ENCODE assay signal across 7 cellular contexts in genomic region chr2:7182525-7182924, GRCh38.
"Had no signal": no experiment of that assay in that cellular context is flagged by ENCODE, and none has a peak within 500 bp of the region (broad histone marks: within the 10 kb centered on the region; RNA-seq: fewer than 3 reads in every experiment).

No MANE protein-coding gene starts in this region.

- DNase-seq: IMR-90, KBM-7, KG1 had no signal

- FAIRE-seq: HepG2, HTR-8/SVneo, K562 had no signal

- H3K4me3 ChIP-seq: K562 had no signal

- H3K27ac ChIP-seq: HL-60 had no signal

- ATAC-seq: HepG2, K562 had no signal
